In the genomic region with DNA sequence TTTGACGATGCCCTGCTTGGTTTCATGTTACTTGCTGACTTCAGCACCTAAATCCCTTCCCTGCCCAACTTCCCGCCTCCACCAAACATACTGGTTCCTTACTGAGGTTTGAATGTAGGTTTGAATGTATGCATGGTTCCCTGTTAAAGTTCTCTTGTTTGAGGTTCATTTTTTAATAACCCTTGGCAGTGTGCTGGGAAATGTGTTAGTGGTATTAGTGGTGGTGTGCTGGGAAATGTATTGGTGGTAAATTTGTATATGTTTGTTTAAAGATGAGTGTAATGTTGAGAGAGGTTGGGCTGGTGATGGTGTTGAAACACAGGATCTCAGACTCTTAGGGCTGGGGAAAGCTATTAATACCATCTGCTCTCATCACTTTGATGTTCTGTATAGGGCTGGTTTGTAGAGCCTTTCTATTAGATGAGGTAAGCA, we compare ENCODE assay signal across 17 cellular contexts.
A peak's percentile ranks its signal among the peaks of the same experiment; 100 is the strongest.
DNase-seq lines count a peak whose midpoint lies in the region; ATAC-seq and TF ChIP-seq lines count a peak whose summit lies in the region.
"Had no signal": no experiment of that assay in that cellular context is flagged by ENCODE, and none has a peak within 500 bp of the region (broad histone marks: within the 10 kb centered on the region; RNA-seq: fewer than 3 reads in every experiment).

No MANE protein-coding gene starts in this region.

- no peaks in the 10 kb centered on the region for H3K27me3 Mint-ChIP-seq in Caco-2 (ENCODE audit: insufficient read depth, unreplicated experiment)
- H3K27me3 Mint-ChIP-seq: activated T-helper 17 cell treated with anti-CD3 and anti-CD28 coated beads, Interleukin-2, amount 50 U/mL, for 72 hours; memory B cell; type B pancreatic cell had no signal

- no peaks in the 10 kb centered on the region for H3K36me3 Mint-ChIP-seq in Caco-2 (ENCODE audit: insufficient read depth, unreplicated experiment)
- H3K36me3 Mint-ChIP-seq: memory B cell; stimulated activated effector memory CD8-positive, alpha-beta T cell treated with anti-CD3 and anti-CD28 coated beads, Interleukin-12 subunit alpha, Interleukin-12 subunit beta, amount 100 ng/mL, for 72 hours; type B pancreatic cell had no signal

- H3K9me3 ChIP-seq in Caco-2: no peaks in the 10 kb centered on the region
- H3K9me3 ChIP-seq: esophagus muscularis mucosa had no signal

- ATAC-seq in HG02763 (IDR thresholded peaks at IDR 0.05; ENCODE audit: unreplicated experiment): no peak
- ATAC-seq: activated CD8-positive, alpha-beta T cell treated with anti-CD3 and anti-CD28 coated beads for 36 hours; activated T-helper 17 cell treated with anti-CD3 and anti-CD28 coated beads, Interleukin-2, amount 50 U/mL, for 72 hours; stimulated activated effector memory CD8-positive, alpha-beta T cell treated with anti-CD3 and anti-CD28 coated beads, Interleukin-12 subunit alpha, Interleukin-12 subunit beta, amount 100 ng/mL, for 72 hours had no signal

- no peaks in the 10 kb centered on the region for H3K27me3 ChIP-seq in Caco-2 (replicated peaks; ENCODE audit: control insufficient read depth, insufficient read depth, low read length)
- H3K27me3 ChIP-seq: esophagus muscularis mucosa had no signal

- no peak overlapping the region for H3K4me3 ChIP-seq in cardiac fibroblast (replicated peaks in 1 of 2; ENCODE audit: low read depth in 2 of 2, low read length in 2 of 2)
- H3K4me3 ChIP-seq in Caco-2 (ENCODE audit: low read depth, low read length): no peak overlapping the region
- H3K4me3 ChIP-seq: esophagus muscularis mucosa had no signal

- peaks cover 9% of the 10 kb centered on the region for H3K4me1 Mint-ChIP-seq in Caco-2 (ENCODE audit: low read depth, unreplicated experiment)
- H3K4me1 Mint-ChIP-seq: activated T-helper 17 cell treated with anti-CD3 and anti-CD28 coated beads, Interleukin-2, amount 50 U/mL, for 72 hours; memory B cell; stimulated activated effector memory CD8-positive, alpha-beta T cell treated with anti-CD3 and anti-CD28 coated beads, Interleukin-12 subunit alpha, Interleukin-12 subunit beta, amount 100 ng/mL, for 72 hours had no signal

- TF ChIP-seq CTCF in cardiac fibroblast (IDR thresholded peaks at IDR 0.05; ENCODE audit: low read depth, low read length) (no peak), Caco-2 (IDR thresholded peaks at IDR 0.05; ENCODE audit: insufficient read depth in 1 of 2, low read depth in 1 of 2, low read length in 1 of 2, severe bottlenecking in 1 of 2, unreplicated experiment in 1 of 2) (no peak)

- no peaks in the 10 kb centered on the region for H3K4me1 ChIP-seq in Caco-2

- no peaks in the 10 kb centered on the region for H3K9me3 Mint-ChIP-seq in Caco-2 (ENCODE audit: unreplicated experiment)
- H3K9me3 Mint-ChIP-seq: activated CD8-positive, alpha-beta T cell treated with anti-CD3 and anti-CD28 coated beads for 36 hours; activated T-helper 17 cell treated with anti-CD3 and anti-CD28 coated beads, Interleukin-2, amount 50 U/mL, for 72 hours; memory B cell had no signal

- peak; percentile 50 for DNase-seq in AG08395 (ENCODE audit: low spot score)
- DNase-seq in HCEC 1CT: peak; percentile 70
- peak; percentile 14 to 77 for DNase-seq in cardiac fibroblast (ENCODE audit: low read depth in 2 of 2)
- DNase-seq in left kidney (ENCODE audit: low read depth, low spot score): peak; percentile 32
- DNase-seq in GM19238 (ENCODE audit: insufficient read length, low spot score): no peak
- DNase-seq in activated naive CD4-positive, alpha-beta T cell (lab: John Stamatoyannopoulos, UW): no peak
- no peak for DNase-seq in Caco-2
- DNase-seq: activated CD8-positive, alpha-beta T cell treated with anti-CD3 and anti-CD28 coated beads for 36 hours; DND-41; NCI-H1694 treated with DMSO at 0.1 percent for 48 hours; NCI-H524 treated with DMSO at 0.1 percent for 48 hours had no signal

- POLR2A ChIA-PET in Caco-2 (lab: Charles Lee): no interaction called here

- intact Hi-C loops in Caco-2 (cut with micrococcal nuclease; ENCODE audit: unreplicated experiment): no loop called here

- CTCF ChIA-PET in Caco-2 (lab: Charles Lee): no interaction called here

- H3K36me3 ChIP-seq in Caco-2 (ENCODE audit: control insufficient read depth, insufficient read depth, low read length): no peaks in the 10 kb centered on the region; the same call in 1 of the 2 replicates
- H3K36me3 ChIP-seq: esophagus muscularis mucosa had no signal

- no TSS peak for BruUV-seq in Caco-2 (replicated peaks; lab: Mats Ljungman, UMichigan)

- no peak overlapping the region for H3K4me3 Mint-ChIP-seq in Caco-2 (ENCODE audit: unreplicated experiment)
- H3K4me3 Mint-ChIP-seq: activated CD8-positive, alpha-beta T cell treated with anti-CD3 and anti-CD28 coated beads for 36 hours; activated T-helper 17 cell treated with anti-CD3 and anti-CD28 coated beads, Interleukin-2, amount 50 U/mL, for 72 hours; memory B cell; stimulated activated effector memory CD8-positive, alpha-beta T cell treated with anti-CD3 and anti-CD28 coated beads, Interleukin-12 subunit alpha, Interleukin-12 subunit beta, amount 100 ng/mL, for 72 hours; type B pancreatic cell had no signal

- H3K27ac Mint-ChIP-seq in Caco-2 (ENCODE audit: unreplicated experiment): no peak overlapping the region
- H3K27ac Mint-ChIP-seq: activated CD8-positive, alpha-beta T cell treated with anti-CD3 and anti-CD28 coated beads for 36 hours; activated T-helper 17 cell treated with anti-CD3 and anti-CD28 coated beads, Interleukin-2, amount 50 U/mL, for 72 hours; memory B cell; stimulated activated effector memory CD8-positive, alpha-beta T cell treated with anti-CD3 and anti-CD28 coated beads, Interleukin-12 subunit alpha, Interleukin-12 subunit beta, amount 100 ng/mL, for 72 hours; type B pancreatic cell had no signal

Comparison
In these comparisons a context has a peak if more than half of its experiments do, and no peak if none do; other contexts are left out.
1. DNase-seq: peak in AG08395 (single experiment), HCEC 1CT (single experiment), cardiac fibroblast (2 of 2) and left kidney (single experiment); none in GM19238 (single experiment), activated naive CD4-positive, alpha-beta T cell (0 of 4) and Caco-2 (0 of 2).